In the genomic region with DNA sequence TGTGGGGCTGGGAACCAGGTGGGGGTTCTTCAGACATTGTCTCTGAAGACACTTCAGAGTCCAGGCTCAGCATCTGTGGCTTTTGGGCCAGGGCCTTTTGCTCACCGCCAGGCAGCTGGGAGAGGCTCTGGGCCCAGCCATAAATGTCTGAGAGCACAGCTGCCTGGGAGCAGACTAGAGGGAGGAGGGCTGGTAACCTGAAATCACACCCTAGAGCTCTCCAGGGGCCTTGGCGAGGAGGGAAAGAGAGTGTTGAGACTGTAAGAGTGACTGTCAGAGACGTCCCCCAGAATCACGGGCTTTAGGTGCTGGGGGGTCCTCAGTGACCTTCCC, we compare ENCODE assay signal across 8 cellular contexts.
DNase-seq lines count a peak whose midpoint lies in the region; ATAC-seq and TF ChIP-seq lines count a peak whose summit lies in the region.

No MANE protein-coding gene starts in this region.

- H3K27ac ChIP-seq in parathyroid adenoma = peak overlapping the region; percentile 60

- H3K9ac ChIP-seq in parathyroid adenoma = no peak overlapping the region

- H3K27me3 ChIP-seq in parathyroid adenoma (ENCODE audit: control insufficient read depth, insufficient read depth, low read length) = no peaks in the 10 kb centered on the region

- H3K4me1 ChIP-seq in parathyroid adenoma = peaks cover 3% of the 10 kb centered on the region

- no peaks in the 10 kb centered on the region for H3K27me3 Mint-ChIP-seq in effector memory CD8-positive, alpha-beta T cell

- peaks cover 38 to 46% of the 10 kb centered on the region in 2 donors for H3K4me1 Mint-ChIP-seq in effector memory CD8-positive, alpha-beta T cell (ENCODE audit: low read depth in 2 of 2)

- H3K36me3 ChIP-seq in parathyroid adenoma (ENCODE audit: control insufficient read depth, insufficient read depth, low read length) = no peaks in the 10 kb centered on the region

- H3K4me3 ChIP-seq in GM12864 (ENCODE audit: low read depth, low read length) = peak overlapping the region; percentile 58
- H3K4me3 ChIP-seq in parathyroid adenoma (ENCODE audit: low read depth, low read length) = peak overlapping the region; percentile 55

- H3K4me2 ChIP-seq in parathyroid adenoma (ENCODE audit: low read length) = peak overlapping the region; percentile 91

- no peaks in the 10 kb centered on the region for H3K9me3 ChIP-seq in parathyroid adenoma (ENCODE audit: control insufficient read depth, low read length)

- peak; percentile 0 for ATAC-seq in effector memory CD8-positive, alpha-beta T cell (replicated peaks)
- ATAC-seq in HG03135 (IDR thresholded peaks at IDR 0.05; ENCODE audit: unreplicated experiment) = no peak

- peak overlapping the region; percentile 91 to 95 for H3K4me3 Mint-ChIP-seq in effector memory CD8-positive, alpha-beta T cell

- peak overlapping the region; percentile 98 to 100 for H3K27ac Mint-ChIP-seq in effector memory CD8-positive, alpha-beta T cell

- no peaks in the 10 kb centered on the region for H3K9me3 Mint-ChIP-seq in effector memory CD8-positive, alpha-beta T cell

- no peak overlapping the region for H2AFZ ChIP-seq in parathyroid adenoma

- TF ChIP-seq CTCF in GM12864 (IDR thresholded peaks at IDR 0.05; ENCODE audit: low read depth, low read length, missing control alignments) (no peak), parathyroid adenoma (IDR thresholded peaks at IDR 0.05) (no peak)

- no peaks in the 10 kb centered on the region for H3K79me2 ChIP-seq in parathyroid adenoma

- peaks cover 60% of the 10 kb centered on the region for H3K36me3 Mint-ChIP-seq in effector memory CD8-positive, alpha-beta T cell (ENCODE audit: insufficient read depth)

- DNase-seq in GM12864 (ENCODE audit: low read depth) (no peak), NCI-H1694 treated with DMSO at 0.1 percent for 48 hours (lab: John Stamatoyannopoulos, UW) (peak; percentile 81), DMS153 (lab: John Stamatoyannopoulos, UW) (no peak), ecto neural progenitor cell (ENCODE audit: low spot score) (no peak), retina (no peak)
- no peak for DNase-seq in effector memory CD8-positive, alpha-beta T cell
